In the genomic region with DNA sequence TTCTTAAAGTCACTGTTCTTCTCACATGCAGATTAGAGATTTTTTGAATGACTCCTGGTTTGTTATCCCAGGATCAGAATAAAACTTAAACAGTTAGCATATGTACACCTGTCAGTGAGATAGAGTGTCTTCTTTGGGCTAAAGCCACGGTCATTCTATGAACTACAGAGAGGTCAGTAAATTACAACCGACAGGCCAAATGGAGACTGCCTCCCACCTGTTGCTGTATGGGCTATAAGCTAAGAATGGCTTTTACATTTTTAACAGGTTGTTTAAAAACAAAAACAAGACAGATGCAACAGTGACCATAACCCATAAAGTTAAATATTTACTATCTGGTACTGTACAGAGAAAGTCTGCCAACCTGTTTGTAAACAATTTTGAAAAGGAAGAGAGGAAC, we compare ENCODE assay signal across 23 cellular contexts.
"Had no signal": no experiment of that assay in that cellular context is flagged by ENCODE, and none has a peak within 500 bp of the region (broad histone marks: within the 10 kb centered on the region; RNA-seq: fewer than 3 reads in every experiment).

No MANE protein-coding gene starts in this region.

- H3K4me1 ChIP-seq: colonic mucosa, esophagus muscularis mucosa, gastroesophageal sphincter, heart left ventricle, left lung, lower lobe of right lung had no signal

- H3K4me3 ChIP-seq: colonic mucosa, esophagus muscularis mucosa, gastroesophageal sphincter, heart left ventricle, hepatocyte, left lung, lower lobe of right lung, mucosa of descending colon had no signal

- H3K79me2 ChIP-seq: hepatocyte had no signal

- DNase-seq: colonic mucosa; cortex of kidney; effector CD8-positive, alpha-beta T cell; foreskin keratinocyte; heart left ventricle; hypothalamus; immature natural killer cell; islet precursor cell; kidney; kidney glomerular epithelial cell; left colon; left lung; left ventricle myocardium superior; lower lobe of right lung; mesenchymal stem cell; mucosa of descending colon; naive B cell; naive thymus-derived CD8-positive, alpha-beta T cell had no signal

- H3K27me3 ChIP-seq: colonic mucosa, esophagus muscularis mucosa, foreskin keratinocyte, gastroesophageal sphincter, heart left ventricle, hepatocyte, left lung had no signal

- FAIRE-seq: endothelial cell of umbilical vein, frontal cortex, kidney had no signal

- H3K4me2 ChIP-seq: hepatocyte had no signal

- H2AFZ ChIP-seq: hepatocyte had no signal

- H3K9me3 ChIP-seq: colonic mucosa, esophagus muscularis mucosa, gastroesophageal sphincter, heart left ventricle, left lung, lower lobe of right lung, mucosa of descending colon had no signal

- H3K27ac ChIP-seq: colonic mucosa, esophagus muscularis mucosa, foreskin keratinocyte, gastroesophageal sphincter, heart left ventricle, hepatocyte, left lung, lower lobe of right lung had no signal

- ATAC-seq: foreskin keratinocyte; gastroesophageal sphincter; heart left ventricle; left colon; left lung; left ventricle myocardium superior; lower lobe of right lung; mucosa of descending colon; naive thymus-derived CD8-positive, alpha-beta T cell had no signal

- H3K36me3 ChIP-seq: colonic mucosa, esophagus muscularis mucosa, gastroesophageal sphincter, heart left ventricle, left lung, lower lobe of right lung had no signal
